ENCODE assay signal across 12 cellular contexts in the genomic region with DNA sequence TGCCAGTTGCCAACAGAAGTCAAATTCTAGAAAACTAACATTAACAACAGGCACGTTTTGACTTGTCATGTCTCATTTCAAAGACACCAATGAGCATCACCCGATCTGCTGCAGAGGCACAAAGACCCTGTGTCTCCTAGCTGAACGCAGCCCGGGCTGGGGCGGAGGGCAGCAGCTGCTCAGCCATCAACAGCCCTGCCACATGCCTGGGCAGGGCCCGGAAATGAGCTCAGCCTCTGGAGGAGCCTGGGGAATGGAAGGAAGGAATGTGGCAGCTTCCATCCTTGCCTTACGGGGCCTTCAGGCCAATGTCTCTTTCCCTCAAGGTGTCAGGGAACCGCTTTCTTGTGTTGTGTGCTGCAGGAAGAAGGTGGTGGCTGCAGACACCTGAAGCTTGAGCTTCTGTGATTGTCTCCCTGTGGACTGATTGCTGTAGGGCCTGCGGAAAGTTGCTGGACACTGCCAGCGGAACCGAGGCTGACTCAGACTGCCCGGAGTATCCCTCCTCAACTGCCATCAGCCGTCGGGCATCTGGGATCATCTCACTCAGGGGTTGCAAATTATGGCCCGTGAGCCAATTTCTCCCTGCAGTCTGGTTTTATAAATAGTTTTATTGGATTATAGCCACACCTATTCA. TPM values are rescaled to one million over a fixed set of nuclear protein-coding genes. Genes with fewer than 3 reads are reported as not detected.
DNase-seq lines count a peak whose midpoint lies in the region; ATAC-seq, FAIRE-seq and TF ChIP-seq lines count a peak whose summit lies in the region.
"Had no signal": no experiment of that assay in that cellular context is flagged by ENCODE, and none has a peak within 500 bp of the region (broad histone marks: within the 10 kb centered on the region; RNA-seq: fewer than 3 reads in every experiment).

No MANE protein-coding gene starts in this region.

- H3K27ac ChIP-seq in SJCRH30: peak overlapping the region; percentile 98
- H3K27ac ChIP-seq in foreskin keratinocyte: peak overlapping the region; percentile 79
- H3K27ac ChIP-seq in small intestine (ENCODE audit: low read depth in 1 of 2, low read length in 1 of 2): no peak overlapping the region

- H3K4me3 Mint-ChIP-seq in osteocyte (ENCODE audit: unreplicated experiment): peak overlapping the region; percentile 17
- no peak overlapping the region for H3K4me3 Mint-ChIP-seq in activated CD4-positive, alpha-beta T cell treated with anti-CD3 and anti-CD28 coated beads, Interleukin-2, amount 10 ng/mL, durations not matched to agents 7 days and 5 days
- H3K4me3 Mint-ChIP-seq: CD4-positive, alpha-beta memory T cell had no signal

- peak; percentile 77 for ATAC-seq in foreskin keratinocyte
- no peak for ATAC-seq in HG03095 (IDR thresholded peaks at IDR 0.05; ENCODE audit: unreplicated experiment)
- ATAC-seq: left lobe of liver had no signal

- FAIRE-seq in small intestine (lab: Jason Lieb, UNC): no peak
- FAIRE-seq: TTC549 had no signal

- WGBS in small intestine, 3 donors: 41 to 65% (median 54%) methylated on average over 15 of the region's 15 CpGs

- peak; percentile 69 for DNase-seq in DMS153 treated with DMSO at 0.1 percent for 48 hours (lab: John Stamatoyannopoulos, UW; ENCODE audit: unreplicated experiment)
- peak; percentile 92 to 94 for DNase-seq in SJCRH30
- peak; percentile 93 to 95 for DNase-seq in foreskin keratinocyte
- no peak for DNase-seq in osteocyte (ENCODE audit: extremely low spot score, unreplicated experiment)
- DNase-seq in activated CD4-positive, alpha-beta T cell treated with anti-CD3 and anti-CD28 coated beads, Interleukin-2, amount 10 ng/mL, durations not matched to agents 7 days and 5 days: no peak
- no peak for DNase-seq in HuH-7.5 (ENCODE audit: low spot score)
- DNase-seq in small intestine: no peak
- DNase-seq: CD4-positive, alpha-beta memory T cell; NCI-H2107 had no signal

- H3K4me1 Mint-ChIP-seq in osteocyte (ENCODE audit: unreplicated experiment): peaks cover 59% of the 10 kb centered on the region
- H3K4me1 Mint-ChIP-seq in activated CD4-positive, alpha-beta T cell treated with anti-CD3 and anti-CD28 coated beads, Interleukin-2, amount 10 ng/mL, durations not matched to agents 7 days and 5 days: peaks cover 17% of the 10 kb centered on the region
- H3K4me1 Mint-ChIP-seq: CD4-positive, alpha-beta memory T cell had no signal

- H3K9me3 Mint-ChIP-seq in osteocyte (ENCODE audit: unreplicated experiment): no peaks in the 10 kb centered on the region
- no peaks in the 10 kb centered on the region for H3K9me3 Mint-ChIP-seq in activated CD4-positive, alpha-beta T cell treated with anti-CD3 and anti-CD28 coated beads, Interleukin-2, amount 10 ng/mL, durations not matched to agents 7 days and 5 days
- H3K9me3 Mint-ChIP-seq: CD4-positive, alpha-beta memory T cell had no signal

- peak overlapping the region; percentile 92 for H3K27ac Mint-ChIP-seq in osteocyte (ENCODE audit: unreplicated experiment)
- H3K27ac Mint-ChIP-seq in activated CD4-positive, alpha-beta T cell treated with anti-CD3 and anti-CD28 coated beads, Interleukin-2, amount 10 ng/mL, durations not matched to agents 7 days and 5 days: no peak overlapping the region
- H3K27ac Mint-ChIP-seq: CD4-positive, alpha-beta memory T cell had no signal

- H3K36me3 Mint-ChIP-seq in osteocyte (ENCODE audit: unreplicated experiment): no peaks in the 10 kb centered on the region
- no peaks in the 10 kb centered on the region for H3K36me3 Mint-ChIP-seq in activated CD4-positive, alpha-beta T cell treated with anti-CD3 and anti-CD28 coated beads, Interleukin-2, amount 10 ng/mL, durations not matched to agents 7 days and 5 days (ENCODE audit: low read depth)
- H3K36me3 Mint-ChIP-seq: CD4-positive, alpha-beta memory T cell had no signal

- no peak for TF ChIP-seq CTCF in foreskin keratinocyte (conservative IDR thresholded peaks at IDR 0.05)
- TF ChIP-seq CTCF in osteocyte (IDR thresholded peaks at IDR 0.05): no peak

- no peaks in the 10 kb centered on the region for H3K27me3 Mint-ChIP-seq in osteocyte (ENCODE audit: unreplicated experiment)
- H3K27me3 Mint-ChIP-seq in activated CD4-positive, alpha-beta T cell treated with anti-CD3 and anti-CD28 coated beads, Interleukin-2, amount 10 ng/mL, durations not matched to agents 7 days and 5 days: peaks cover 31% of the 10 kb centered on the region

- H3K36me3 ChIP-seq in SJCRH30: no peaks in the 10 kb centered on the region
- no peaks in the 10 kb centered on the region for H3K36me3 ChIP-seq in small intestine (ENCODE audit: control insufficient read depth in 2 of 2, insufficient read depth in 2 of 2, low read length in 2 of 2)

- H3K4me1 ChIP-seq in SJCRH30 (peaks cover 40% of the 10 kb centered on the region), foreskin keratinocyte (peaks cover 74% of the 10 kb centered on the region), small intestine (ENCODE audit: control insufficient read depth in 2 of 2, insufficient read depth in 1 of 2, low read depth in 1 of 2, low read length in 1 of 2) (no peaks in the 10 kb centered on the region)

- H3K27me3 ChIP-seq in SJCRH30: no peaks in the 10 kb centered on the region
- no peaks in the 10 kb centered on the region for H3K27me3 ChIP-seq in foreskin keratinocyte
- H3K27me3 ChIP-seq in small intestine (ENCODE audit: control insufficient read depth in 2 of 2, insufficient read depth in 2 of 2, low read length in 2 of 2): no peaks in the 10 kb centered on the region

- H3K9me3 ChIP-seq in SJCRH30 (replicated peaks): no peaks in the 10 kb centered on the region
- H3K9me3 ChIP-seq in small intestine (ENCODE audit: control insufficient read depth, low read depth): no peaks in the 10 kb centered on the region

- H3K4me3 ChIP-seq in SJCRH30 (peak overlapping the region; percentile 37), small intestine (ENCODE audit: low read depth in 1 of 2, low read length in 2 of 2) (no peak overlapping the region)

- POLR2A ChIA-PET in activated CD4-positive, alpha-beta T cell treated with anti-CD3 and anti-CD28 coated beads, Interleukin-2, amount 10 ng/mL, durations not matched to agents 7 days and 5 days (lab: Charles Lee): no interaction called here

- CTCF ChIA-PET in activated CD4-positive, alpha-beta T cell treated with anti-CD3 and anti-CD28 coated beads, Interleukin-2, amount 10 ng/mL, durations not matched to agents 7 days and 5 days (lab: Charles Lee): interaction anchor here (0.7 kb wide), 1 partner anchor 20 kb away, joined by 3 read pairs; no protein-coding TSS in a partner anchor

RNA-seq across cellular contexts. Expression of gene CDH13, which starts 7.3 kb away (rescaled TPM):
- total RNA-seq in SJCRH30 (2014; rRNA removed; shearing (Covaris generic)): 30.8 and 34.5 TPM in 2 replicates
- total RNA-seq in foreskin keratinocyte (88.5 and 93.3 TPM in 2 replicates), osteocyte (27.0 and 30.7 TPM in 2 replicates)
- polyA plus RNA-seq in foreskin keratinocyte (19.7 and 27.3 TPM in 2 replicates), small intestine (1 to 10 TPM in 1 of 3 donors, under 1 TPM in 1, not detected in 1; 0.27 to 2.9 TPM)
- not detected for total RNA-seq in activated CD4-positive, alpha-beta T cell treated with anti-CD3 and anti-CD28 coated beads, Interleukin-2, amount 10 ng/mL, durations not matched to agents 7 days and 5 days
- total RNA-seq: CD4-positive, alpha-beta memory T cell had no signal
- polyA plus RNA-seq: CD4-positive, alpha-beta memory T cell had no signal

Comparison
In these comparisons a context has a peak if more than half of its experiments do, and no peak if none do; other contexts are left out.
1. DNase-seq: peak in DMS153 treated with DMSO at 0.1 percent for 48 hours (single experiment), SJCRH30 (2 of 2) and foreskin keratinocyte (2 of 2); none in osteocyte (single experiment), activated CD4-positive, alpha-beta T cell treated with anti-CD3 and anti-CD28 coated beads, Interleukin-2, amount 10 ng/mL, durations not matched to agents 7 days and 5 days (single experiment), HuH-7.5 (single experiment) and small intestine (single experiment).
2. H3K27ac ChIP-seq: peak in SJCRH30 (single experiment) and foreskin keratinocyte (single experiment); none in small intestine (0 of 2).
3. RNA of gene CDH13, which starts 7.3 kb away (total RNA-seq): 88.5 to 93.3 TPM in foreskin keratinocyte, 30.8 to 34.5 TPM in SJCRH30 and 27.0 to 30.7 TPM in osteocyte; not detected in activated CD4-positive, alpha-beta T cell treated with anti-CD3 and anti-CD28 coated beads, Interleukin-2, amount 10 ng/mL, durations not matched to agents 7 days and 5 days; every median in the first group is over 10 times any median in the second.